In the genomic region with DNA sequence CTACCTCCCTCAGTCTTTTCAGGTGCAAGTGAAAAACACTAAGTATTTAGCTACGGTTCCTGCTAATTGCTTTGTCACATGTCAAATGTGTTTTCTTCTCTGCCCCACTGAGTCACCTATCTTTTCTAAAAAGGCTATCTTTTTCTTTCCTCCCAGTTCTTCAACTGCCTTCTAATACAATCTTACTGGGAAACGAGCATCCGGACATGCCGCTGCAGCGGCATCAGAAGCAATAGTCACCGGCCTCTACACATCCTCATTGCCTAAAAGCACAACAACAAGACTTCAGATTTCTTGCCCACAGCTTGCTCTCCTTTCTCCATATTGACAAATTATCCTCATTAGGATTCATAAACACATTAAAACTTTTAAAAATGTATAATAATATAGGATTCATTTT, we compare ENCODE assay signal across 13 cellular contexts. TPM values are rescaled to one million over a fixed set of nuclear protein-coding genes. Genes with fewer than 3 reads are reported as not detected.
DNase-seq lines count a peak whose midpoint lies in the region; ATAC-seq and TF ChIP-seq lines count a peak whose summit lies in the region.
"Had no signal": no experiment of that assay in that cellular context is flagged by ENCODE, and none has a peak within 500 bp of the region (broad histone marks: within the 10 kb centered on the region; RNA-seq: fewer than 3 reads in every experiment).

No MANE protein-coding gene starts in this region.

- ATAC-seq in heart right ventricle (no peak), aorta (ENCODE audit: low FRiP score) (no peak)

- 1% methylated on average over 6 of the region's 6 CpGs for WGBS in heart right ventricle, 2 donors
- WGBS in aorta, 2 donors: 4% methylated on average over 6 of the region's 6 CpGs

- no peaks in the 10 kb centered on the region for H3K9me3 ChIP-seq in heart right ventricle
- H3K9me3 ChIP-seq in aorta (ENCODE audit: control insufficient read depth, low read length): no peaks in the 10 kb centered on the region

- H3K36me3 ChIP-seq in heart right ventricle (no peaks in the 10 kb centered on the region), aorta (ENCODE audit: control insufficient read depth in 1 of 2, insufficient read depth in 2 of 2, low read length in 1 of 2) (no peaks in the 10 kb centered on the region)

- H3K27ac Mint-ChIP-seq in MCF 10A (ENCODE audit: low read depth, unreplicated experiment): no peak overlapping the region
- H3K27ac Mint-ChIP-seq: activated naive CD4-positive, alpha-beta T cell treated with anti-CD3 and anti-CD28 coated beads, Interleukin-2, amount 50 U/mL, for 24 hours had no signal

- CTCF ChIA-PET in MCF 10A (lab: Yijun Ruan, JAX) (interaction anchor here (0.7 to 1.8 kb wide), 7 partner anchors 8 to 1572 kb away, joined by 3 to 6 read pairs (median 3); no protein-coding TSS in a partner anchor), RWPE1 (lab: Yijun Ruan, JAX) (interaction anchor here (0.6 kb wide), 1 partner anchor 12 kb away, joined by 3 read pairs; no protein-coding TSS in a partner anchor)

- DNase-seq in heart right ventricle (no peak), cardiac septum (ENCODE audit: low spot score) (no peak), MCF 10A (ENCODE audit: unreplicated experiment) (peak; percentile 6), medulla oblongata (ENCODE audit: extremely low spot score) (peak; percentile 60), aorta (peak in 1 of 2 donors; percentile 62), COR-L47 (lab: John Stamatoyannopoulos, UW) (no peak), RWPE1 (ENCODE audit: low spot score) (no peak), RPMI8226 (no peak)
- DNase-seq: AML-193; kidney glomerular epithelial cell; NCI-H187; stimulated activated CD4-positive, alpha-beta T cell treated with anti-CD3 and anti-CD28 coated beads, Interleukin-4, amount 100 ng/mL, for 4 hours had no signal

- intact Hi-C loops in heart right ventricle (cut with DNase I): loop anchor here in 9 of 10 donors (5.0 to 10.0 kb wide), 11 partner anchors 152 to 1574 kb away; no protein-coding TSS in a partner anchor
- intact Hi-C loops in cardiac septum (cut with DNase I): loop anchor here (10.0 kb wide), 2 partner anchors 604 to 1304 kb away; no protein-coding TSS in a partner anchor
- intact Hi-C loops in MCF 10A (cut with micrococcal nuclease): loop anchor here (10.0 kb wide), 2 partner anchors 234 to 444 kb away; no protein-coding TSS in a partner anchor
- intact Hi-C loops in aorta (cut with DNase I): loop anchor here (5.0 to 10.0 kb wide), 2 partner anchors 1572 to 1574 kb away; no protein-coding TSS in a partner anchor

- H3K27me3 ChIP-seq in heart right ventricle: peaks cover 0 to 47% (median 0%) of the 10 kb centered on the region in 7 donors
- no peaks in the 10 kb centered on the region for H3K27me3 ChIP-seq in aorta (ENCODE audit: control insufficient read depth in 1 of 2, insufficient read depth in 2 of 2, low read length in 1 of 2)

- BruUV-seq in MCF 10A (replicated peaks; lab: Mats Ljungman, UMichigan): no TSS peak

- H3K27ac ChIP-seq in heart right ventricle: no peak overlapping the region
- H3K27ac ChIP-seq in aorta (ENCODE audit: low read depth in 1 of 2, low read length in 2 of 2): no peak overlapping the region
- no peak overlapping the region for H3K27ac ChIP-seq in RWPE1

- H3K4me1 ChIP-seq in heart right ventricle: peaks cover 0 to 58% (median 10%) of the 10 kb centered on the region in 9 donors
- H3K4me1 ChIP-seq in aorta (ENCODE audit: control insufficient read depth in 1 of 2, insufficient read depth in 2 of 2, low read length in 2 of 2): peaks cover 0 to 6% of the 10 kb centered on the region in 2 donors

- peaks cover 22% of the 10 kb centered on the region for H3K36me3 Mint-ChIP-seq in MCF 10A (ENCODE audit: insufficient read depth, unreplicated experiment)
- H3K36me3 Mint-ChIP-seq: activated naive CD4-positive, alpha-beta T cell treated with anti-CD3 and anti-CD28 coated beads, Interleukin-2, amount 50 U/mL, for 24 hours had no signal

- no peaks in the 10 kb centered on the region for H3K27me3 Mint-ChIP-seq in MCF 10A (ENCODE audit: insufficient read depth, unreplicated experiment)

- no peak for TF ChIP-seq CTCF in heart right ventricle (IDR thresholded peaks at IDR 0.05)
- no peak for TF ChIP-seq CTCF in MCF 10A (IDR thresholded peaks at IDR 0.05; ENCODE audit: unreplicated experiment)
- TF ChIP-seq CTCF in RWPE1 (conservative IDR thresholded peaks at IDR 0.05; ENCODE audit: low read depth): no peak

- peaks cover 21% of the 10 kb centered on the region for H3K4me1 Mint-ChIP-seq in MCF 10A (ENCODE audit: insufficient read depth, unreplicated experiment)

- H3K4me3 ChIP-seq in heart right ventricle: peak overlapping the region; percentile 5 to 88 (median 82)
- peak overlapping the region; percentile 68 to 91 for H3K4me3 ChIP-seq in aorta (ENCODE audit: low read length in 2 of 2)

- no peaks in the 10 kb centered on the region for H3K9me3 Mint-ChIP-seq in MCF 10A (ENCODE audit: unreplicated experiment)
- H3K9me3 Mint-ChIP-seq: activated naive CD4-positive, alpha-beta T cell treated with anti-CD3 and anti-CD28 coated beads, Interleukin-2, amount 50 U/mL, for 24 hours had no signal

- H3K4me3 Mint-ChIP-seq in MCF 10A (ENCODE audit: unreplicated experiment): no peak overlapping the region
- H3K4me3 Mint-ChIP-seq: activated naive CD4-positive, alpha-beta T cell treated with anti-CD3 and anti-CD28 coated beads, Interleukin-2, amount 50 U/mL, for 24 hours had no signal

- POLR2A ChIA-PET in MCF 10A (lab: Yijun Ruan, JAX) (interaction anchor here (0.6 to 1.5 kb wide), 10 partner anchors 9 to 715 kb away, joined by 3 to 6 read pairs (median 4); no protein-coding TSS in a partner anchor), RWPE1 (lab: Yijun Ruan, JAX; ENCODE audit: low non-redundant PET) (no interaction called here)

RNA-seq across cellular contexts. Expression of gene PCDH9, which starts 1.2 kb away (rescaled TPM):
- 10 to 100 TPM in 9 of 10 donors, 1 to 10 TPM in 1; 7.8 to 32.0 (median 16.7) TPM for total RNA-seq in heart right ventricle
- polyA plus RNA-seq in heart right ventricle: 1 to 10 TPM; 2.9 to 8.9 TPM
- total RNA-seq in cardiac septum: 17.1 TPM
- total RNA-seq in MCF 10A (2022): 7.2 and 10.1 TPM in 2 replicates
- total RNA-seq in aorta: 1 to 10 TPM; 6.0 to 6.3 TPM
- polyA plus RNA-seq in aorta: 1 to 10 TPM in 1 of 2 donors, under 1 TPM in 1; 0.38 to 2.4 TPM

Comparison
In these comparisons a context has a peak if more than half of its experiments do, and no peak if none do; other contexts are left out.
1. DNase-seq: peak in MCF 10A (single experiment) and medulla oblongata (single experiment); none in heart right ventricle (0 of 2), cardiac septum (single experiment), COR-L47 (single experiment), RWPE1 (single experiment) and RPMI8226 (single experiment).